Comparison of ENCODE assay signal across 12 cellular contexts in the genomic region with DNA sequence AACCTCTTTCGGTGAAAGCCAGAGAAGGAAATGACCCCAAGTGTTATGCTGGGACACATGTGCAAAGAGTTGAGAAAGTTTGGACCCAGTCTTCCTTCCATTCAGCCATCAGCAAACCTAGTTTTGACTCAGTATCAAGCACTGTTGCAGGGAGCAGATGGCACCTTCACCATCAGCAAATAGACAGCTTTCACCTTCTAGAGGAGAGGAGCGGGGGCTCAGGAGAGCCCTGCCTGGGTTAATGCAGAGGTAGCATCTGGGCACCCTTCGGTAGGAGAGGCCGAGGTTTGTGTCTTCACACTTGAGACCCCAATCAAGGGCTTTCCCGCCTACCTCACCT. TPM values are rescaled to one million over a fixed set of nuclear protein-coding genes. Genes with fewer than 3 reads are reported as not detected.
DNase-seq lines count a peak whose midpoint lies in the region; ATAC-seq and TF ChIP-seq lines count a peak whose summit lies in the region.
"Had no signal": no experiment of that assay in that cellular context is flagged by ENCODE, and none has a peak within 500 bp of the region (broad histone marks: within the 10 kb centered on the region; RNA-seq: fewer than 3 reads in every experiment).

No MANE protein-coding gene starts in this region.

- no peak for ATAC-seq in GM18873 (IDR thresholded peaks at IDR 0.05; ENCODE audit: low FRiP score, unreplicated experiment)
- ATAC-seq in CD4-positive, alpha-beta T cell (ENCODE audit: poor library complexity) = no peak
- ATAC-seq: upper lobe of right lung had no signal

- H3K9ac ChIP-seq in BLaER1 = no peak overlapping the region

- H3K9me3 Mint-ChIP-seq in neural crest cell = no peaks in the 10 kb centered on the region
- H3K9me3 Mint-ChIP-seq in CD4-positive, alpha-beta T cell = no peaks in the 10 kb centered on the region

- H3K4me3 ChIP-seq in BLaER1 (peak overlapping the region; percentile 64), MG63 (peak overlapping the region; percentile 50), dorsolateral prefrontal cortex (peak overlapping the region in 58 of 59 donors; percentile 42 to 77 (median 64))

- CTCF ChIA-PET in CD4-positive, alpha-beta T cell (lab: Charles Lee) = interaction anchor here (2.5 kb wide), 1 partner anchor 19 kb away, joined by 10 read pairs; the partner anchor contains the start of gene USP2

- H3K4me1 ChIP-seq in BLaER1 = peaks cover 84% of the 10 kb centered on the region

- no peak for DNase-seq in MG63
- DNase-seq in dorsolateral prefrontal cortex = peak in 1 of 10 donors; percentile 59
- no peak for DNase-seq in neural crest cell (ENCODE audit: low read depth, low spot score)
- no peak for DNase-seq in NCI-H2029 treated with DMSO at 0.1 percent for 48 hours (lab: John Stamatoyannopoulos, UW)
- no peak for DNase-seq in iPS-NIHi7 (ENCODE audit: extremely low spot score)
- no peak for DNase-seq in CD4-positive, alpha-beta T cell
- DNase-seq: kidney glomerular epithelial cell, NCI-H2081 treated with DMSO at 0.1 percent for 48 hours, SW 1271, upper lobe of right lung had no signal

- no peak overlapping the region for H3K27ac Mint-ChIP-seq in neural crest cell (ENCODE audit: unreplicated experiment)
- H3K27ac Mint-ChIP-seq in CD4-positive, alpha-beta T cell = no peak overlapping the region

- H3K9me3 ChIP-seq in BLaER1 (no peaks in the 10 kb centered on the region), MG63 (no peaks in the 10 kb centered on the region)
- no peaks in the 10 kb centered on the region for H3K9me3 ChIP-seq in CD4-positive, alpha-beta T cell (ENCODE audit: control insufficient read depth, low read length)
- H3K9me3 ChIP-seq: upper lobe of right lung had no signal

- peaks cover 45% of the 10 kb centered on the region for H3K27me3 Mint-ChIP-seq in neural crest cell (ENCODE audit: low read depth)
- peaks cover 54% of the 10 kb centered on the region for H3K27me3 Mint-ChIP-seq in CD4-positive, alpha-beta T cell

- POLR2A ChIA-PET in CD4-positive, alpha-beta T cell (lab: Charles Lee) = interaction anchor here (0.5 kb wide), 1 partner anchor 925 kb away, joined by 4 read pairs; no protein-coding TSS in a partner anchor

- TF ChIP-seq CTCF in dorsolateral prefrontal cortex (IDR thresholded peaks at IDR 0.05 in 54 of 56, conservative IDR thresholded peaks at IDR 0.05 in 2 of 56; ENCODE audit: low read depth in 1 of 56, partially characterized antibody in 56 of 56) = no peak
- no peak for TF ChIP-seq CTCF in neural crest cell (conservative IDR thresholded peaks at IDR 0.05)
- no peak for TF ChIP-seq CTCF in CD4-positive, alpha-beta T cell (IDR thresholded peaks at IDR 0.05)

- H3K36me3 ChIP-seq in BLaER1 (peaks cover 14% of the 10 kb centered on the region), MG63 (peaks cover 29% of the 10 kb centered on the region)
- H3K36me3 ChIP-seq: upper lobe of right lung had no signal

- peak overlapping the region; percentile 63 for H3K4me3 Mint-ChIP-seq in neural crest cell
- H3K4me3 Mint-ChIP-seq in CD4-positive, alpha-beta T cell = no peak overlapping the region

- 0 out of 2 replicates have a peak, but pooled peaks cover 8% of the 10 kb centered on the region for H4K20me1 ChIP-seq in BLaER1

- peak overlapping the region; percentile 83 for H3K4me2 ChIP-seq in BLaER1

- no peaks in the 10 kb centered on the region for H3K36me3 Mint-ChIP-seq in neural crest cell (ENCODE audit: low read depth)
- H3K36me3 Mint-ChIP-seq in CD4-positive, alpha-beta T cell (ENCODE audit: low read depth) = no peaks in the 10 kb centered on the region

- peaks cover 25% of the 10 kb centered on the region for H3K4me1 Mint-ChIP-seq in neural crest cell
- peaks cover 14% of the 10 kb centered on the region for H3K4me1 Mint-ChIP-seq in CD4-positive, alpha-beta T cell (ENCODE audit: low read depth)

- intact Hi-C loops in dorsolateral prefrontal cortex (cut with DNase I) = no loop called here
- intact Hi-C loops in CD4-positive, alpha-beta T cell (cut with DNase I, micrococcal nuclease) = no loop called here

- H3K27ac ChIP-seq in BLaER1 (no peak overlapping the region), dorsolateral prefrontal cortex (peak overlapping the region; percentile 44 to 99 (median 92))
- H3K27ac ChIP-seq in CD4-positive, alpha-beta T cell (ENCODE audit: low read depth, low read length) = no peak overlapping the region
- H3K27ac ChIP-seq: upper lobe of right lung had no signal

- H3K27me3 ChIP-seq in BLaER1 (peaks cover 22% of the 10 kb centered on the region), MG63 (no peaks in the 10 kb centered on the region), dorsolateral prefrontal cortex (no peaks in the 10 kb centered on the region)
- H3K27me3 ChIP-seq in CD4-positive, alpha-beta T cell (ENCODE audit: control insufficient read depth, insufficient read depth, low read length) = peaks cover 54% of the 10 kb centered on the region
- H3K27me3 ChIP-seq: upper lobe of right lung had no signal

RNA-seq across cellular contexts. Expression of gene MFRP, which starts 16.2 kb away (rescaled TPM):
- not detected in 2 replicates for total RNA-seq in MG63 (2014; rRNA removed; shearing (Covaris generic); ENCODE audit: low replicate concordance)
- under 1 TPM in 1 of 120 experiments, not detected in 119; 0.32 TPM for total RNA-seq in dorsolateral prefrontal cortex
- not detected in 2 replicates for total RNA-seq in neural crest cell
- total RNA-seq in CD4-positive, alpha-beta T cell = not detected
- total RNA-seq: upper lobe of right lung had no signal

RNA-seq across cellular contexts. Expression of gene USP2, which starts 18.8 kb away (rescaled TPM):
- total RNA-seq in MG63 (2014; rRNA removed; shearing (Covaris generic); ENCODE audit: low replicate concordance) = 2.1 TPM in 1 of 2 replicates, not detected in the other
- total RNA-seq in dorsolateral prefrontal cortex = 10 to 100 TPM; 32.5 to 68.6 (median 46.7) TPM
- 3.4 and 3.7 TPM in 2 replicates for total RNA-seq in neural crest cell
- 1 to 10 TPM; 2.0 to 2.6 TPM for total RNA-seq in CD4-positive, alpha-beta T cell

RNA-seq across cellular contexts. Expression of gene C1QTNF5, which starts 22.0 kb away (rescaled TPM):
- total RNA-seq in MG63 (2014; rRNA removed; shearing (Covaris generic); ENCODE audit: low replicate concordance) = not detected in 2 replicates
- total RNA-seq in dorsolateral prefrontal cortex (10 to 100 TPM in 74 of 120 experiments, 1 to 10 TPM in 46; 5.1 to 23.2 (median 10.8) TPM), neural crest cell (1.9 and 2.1 TPM in 2 replicates)
- total RNA-seq in CD4-positive, alpha-beta T cell = not detected

RNA-seq across cellular contexts. Expression of gene RNF26, which starts 28.4 kb away (rescaled TPM):
- 8.5 and 23.3 TPM in 2 replicates for total RNA-seq in MG63 (2014; rRNA removed; shearing (Covaris generic); ENCODE audit: low replicate concordance)
- total RNA-seq in dorsolateral prefrontal cortex (10 to 100 TPM; 15.9 to 31.2 (median 24.4) TPM), neural crest cell (47.9 and 51.8 TPM in 2 replicates)
- 10 to 100 TPM; 18.3 to 20.5 TPM for total RNA-seq in CD4-positive, alpha-beta T cell

RNA-seq across cellular contexts. Expression of gene MCAM, which starts 45.8 kb away (rescaled TPM):
- 1.8 and 13.6 TPM in 2 replicates for total RNA-seq in MG63 (2014; rRNA removed; shearing (Covaris generic); ENCODE audit: low replicate concordance)
- total RNA-seq in dorsolateral prefrontal cortex (100 to 1,000 TPM in 2 of 120 experiments, 10 to 100 TPM in 118; 17.4 to 120 (median 43.4) TPM), neural crest cell (61.6 and 66.7 TPM in 2 replicates)
- 10 to 100 TPM; 16.0 to 16.5 TPM for total RNA-seq in CD4-positive, alpha-beta T cell

Comparison
In these comparisons a context has a peak if more than half of its experiments do, and no peak if none do; other contexts are left out.
1. H3K27ac ChIP-seq: peak in dorsolateral prefrontal cortex (59 of 59); none in BLaER1 (single experiment) and CD4-positive, alpha-beta T cell (single experiment).
2. Peak in every context shown above with its lines, with median percentiles within 50 percentile points of each other: H3K4me3 ChIP-seq.